Comparison of ENCODE assay signal across 22 cellular contexts in the genomic region with DNA sequence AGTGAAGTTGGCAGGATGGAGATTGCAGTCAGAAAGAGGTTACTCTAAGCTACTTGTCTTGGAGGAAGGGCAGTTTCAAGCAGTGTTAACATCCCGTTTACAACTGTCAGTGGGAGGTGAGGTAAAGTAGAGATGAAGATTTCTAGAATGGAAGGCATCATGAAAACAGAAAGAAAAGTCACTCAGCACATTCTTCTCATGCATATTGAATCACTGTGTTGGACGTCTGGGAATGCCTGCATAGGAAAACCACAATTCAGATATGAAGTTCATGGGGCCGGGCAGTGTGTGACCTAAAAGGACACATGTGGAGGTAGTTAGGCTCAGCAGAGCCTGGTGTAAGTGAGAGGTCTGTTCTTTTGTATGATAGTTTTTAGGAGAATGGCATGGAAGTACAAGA.
"Had no signal": no experiment of that assay in that cellular context is flagged by ENCODE, and none has a peak within 500 bp of the region (broad histone marks: within the 10 kb centered on the region; RNA-seq: fewer than 3 reads in every experiment).

No MANE protein-coding gene starts in this region.

- ATAC-seq: activated CD8-positive, alpha-beta memory T cell treated with anti-CD3 and anti-CD28 coated beads, Interleukin-2, amount 10 ng/mL, durations not matched to agents 7 days and 5 days; activated CD8-positive, alpha-beta T cell treated with anti-CD3 and anti-CD28 coated beads for 36 hours; activated naive CD4-positive, alpha-beta T cell treated with anti-CD3 and anti-CD28 coated beads, Interleukin-2, amount 50 U/mL, for 72 hours; foreskin keratinocyte; left ventricle myocardium superior; natural killer cell treated with Interleukin-12 subunit alpha and Interleukin-12 subunit beta and Interleukin-15 and Interleukin-18, amount 100 ng/mL, for 72 hours had no signal

- H2AFZ ChIP-seq: hepatocyte had no signal

- H3K27ac ChIP-seq: adrenal gland, ascending aorta, breast epithelium, coronary artery, foreskin keratinocyte, hepatocyte, ovary, prostate gland, spleen, thyroid gland, WERI-Rb-1 had no signal

- DNase-seq: activated CD4-positive, alpha-beta T cell treated with anti-CD3 and anti-CD28 coated beads, Interleukin-2, amount 10 ng/mL, durations not matched to agents 7 days and 5 days; activated CD4-positive, CD25-positive, alpha-beta regulatory T cell treated with anti-CD3 and anti-CD28 coated beads, Interleukin-2, amount 50 U/mL, for 72 hours; activated CD8-positive, alpha-beta memory T cell treated with anti-CD3 and anti-CD28 coated beads, Interleukin-2, amount 10 ng/mL, durations not matched to agents 7 days and 5 days; activated CD8-positive, alpha-beta T cell treated with anti-CD3 and anti-CD28 coated beads for 36 hours; activated T-cell treated with anti-CD3 and anti-CD28 coated beads for 4 hours; adrenal gland; foreskin keratinocyte; left ventricle myocardium superior; ovary; spleen; stimulated activated CD4-positive, alpha-beta T cell treated with anti-CD3 and anti-CD28 coated beads, Interleukin-4, amount 100 ng/mL, for 1 hour; stimulated activated naive CD4-positive, alpha-beta T cell treated with Interleukin-2 at 50 U/mL for 16 hours; thyroid gland; WERI-Rb-1 had no signal

- H3K4me3 ChIP-seq: adrenal gland, ascending aorta, breast epithelium, coronary artery, hepatocyte, ovary, prostate gland, spleen, thyroid gland had no signal

- H3K4me3 Mint-ChIP-seq: activated CD4-positive, alpha-beta T cell treated with anti-CD3 and anti-CD28 coated beads, Interleukin-2, amount 10 ng/mL, durations not matched to agents 7 days and 5 days; activated CD8-positive, alpha-beta memory T cell treated with anti-CD3 and anti-CD28 coated beads, Interleukin-2, amount 10 ng/mL, durations not matched to agents 7 days and 5 days; activated CD8-positive, alpha-beta T cell treated with anti-CD3 and anti-CD28 coated beads for 36 hours; central memory CD8-positive, alpha-beta T cell; natural killer cell treated with Interleukin-12 subunit alpha and Interleukin-12 subunit beta and Interleukin-15 and Interleukin-18, amount 100 ng/mL, for 72 hours had no signal

- H3K27me3 ChIP-seq: adrenal gland, ascending aorta, breast epithelium, foreskin keratinocyte, hepatocyte, ovary, spleen, thyroid gland had no signal

- H3K4me2 ChIP-seq: hepatocyte had no signal

- H3K36me3 Mint-ChIP-seq: activated CD8-positive, alpha-beta memory T cell treated with anti-CD3 and anti-CD28 coated beads, Interleukin-2, amount 10 ng/mL, durations not matched to agents 7 days and 5 days; natural killer cell treated with Interleukin-12 subunit alpha and Interleukin-12 subunit beta and Interleukin-15 and Interleukin-18, amount 100 ng/mL, for 72 hours had no signal

- H3K27ac Mint-ChIP-seq: activated CD4-positive, alpha-beta T cell treated with anti-CD3 and anti-CD28 coated beads, Interleukin-2, amount 10 ng/mL, durations not matched to agents 7 days and 5 days; activated CD8-positive, alpha-beta memory T cell treated with anti-CD3 and anti-CD28 coated beads, Interleukin-2, amount 10 ng/mL, durations not matched to agents 7 days and 5 days; activated CD8-positive, alpha-beta T cell treated with anti-CD3 and anti-CD28 coated beads for 36 hours; activated naive CD4-positive, alpha-beta T cell treated with anti-CD3 and anti-CD28 coated beads, Interleukin-2, amount 50 U/mL, for 72 hours; natural killer cell treated with Interleukin-12 subunit alpha and Interleukin-12 subunit beta and Interleukin-15 and Interleukin-18, amount 100 ng/mL, for 72 hours had no signal

- H3K79me2 ChIP-seq: hepatocyte had no signal

- H3K27me3 Mint-ChIP-seq: activated CD4-positive, alpha-beta T cell treated with anti-CD3 and anti-CD28 coated beads, Interleukin-2, amount 10 ng/mL, durations not matched to agents 7 days and 5 days; activated CD8-positive, alpha-beta memory T cell treated with anti-CD3 and anti-CD28 coated beads, Interleukin-2, amount 10 ng/mL, durations not matched to agents 7 days and 5 days; activated CD8-positive, alpha-beta T cell treated with anti-CD3 and anti-CD28 coated beads for 36 hours; central memory CD8-positive, alpha-beta T cell; natural killer cell treated with Interleukin-12 subunit alpha and Interleukin-12 subunit beta and Interleukin-15 and Interleukin-18, amount 100 ng/mL, for 72 hours had no signal

- H3K4me1 ChIP-seq: adrenal gland, ascending aorta, breast epithelium, foreskin keratinocyte, prostate gland, spleen, thyroid gland had no signal

- H3K9me3 ChIP-seq: adrenal gland, ascending aorta, breast epithelium, ovary, prostate gland, thyroid gland had no signal

- H3K36me3 ChIP-seq: adrenal gland, breast epithelium, ovary, prostate gland, spleen, WERI-Rb-1 had no signal

- H3K4me1 Mint-ChIP-seq: activated CD4-positive, alpha-beta T cell treated with anti-CD3 and anti-CD28 coated beads, Interleukin-2, amount 10 ng/mL, durations not matched to agents 7 days and 5 days; activated CD8-positive, alpha-beta memory T cell treated with anti-CD3 and anti-CD28 coated beads, Interleukin-2, amount 10 ng/mL, durations not matched to agents 7 days and 5 days; central memory CD8-positive, alpha-beta T cell had no signal
